Comparison of ENCODE assay signal across 18 cellular contexts in genomic region chr9:12716823-12717222, GRCh38. TPM values are rescaled to one million over a fixed set of nuclear protein-coding genes. Genes with fewer than 3 reads are reported as not detected.
DNase-seq lines count a peak whose midpoint lies in the region; ATAC-seq and TF ChIP-seq lines count a peak whose summit lies in the region.
"Had no signal": no experiment of that assay in that cellular context is flagged by ENCODE, and none has a peak within 500 bp of the region (broad histone marks: within the 10 kb centered on the region; RNA-seq: fewer than 3 reads in every experiment).

No MANE protein-coding gene starts in this region.

- DNase-seq in NCI-H2196 (lab: John Stamatoyannopoulos, UW; ENCODE audit: unreplicated experiment): peak; percentile 45
- DNase-seq in NCI-H2196 treated with DMSO at 0.1 percent for 48 hours (lab: John Stamatoyannopoulos, UW; ENCODE audit: unreplicated experiment): no peak
- no peak for DNase-seq in LNCaP clone FGC (ENCODE audit: low read depth)
- DNase-seq in RWPE2 (ENCODE audit: low spot score): no peak
- no peak for DNase-seq in osteocyte (ENCODE audit: extremely low spot score, unreplicated experiment)
- no peak for DNase-seq in Ammon's horn (ENCODE audit: low spot score)
- no peak for DNase-seq in OCI-M2 (lab: John Stamatoyannopoulos, UW; ENCODE audit: unreplicated experiment)
- DNase-seq: activated naive CD4-positive, alpha-beta T cell treated with anti-CD3 and anti-CD28 coated beads for 36 hours; body of pancreas; effector memory CD4-positive, alpha-beta T cell; NCI-H187; stimulated activated naive CD4-positive, alpha-beta T cell; T-helper 17 cell had no signal

- H3K36me3 ChIP-seq in RWPE2 (ENCODE audit: low read depth): no peaks in the 10 kb centered on the region
- H3K36me3 ChIP-seq: HAP-1 had no signal

- no peaks in the 10 kb centered on the region for H3K27me3 ChIP-seq in RWPE2 (ENCODE audit: insufficient read depth, poor library complexity, severe bottlenecking)
- H3K27me3 ChIP-seq: body of pancreas had no signal

- H3K4me1 ChIP-seq in RWPE2 (ENCODE audit: insufficient read depth, poor library complexity, severe bottlenecking): no peaks in the 10 kb centered on the region
- H3K4me1 ChIP-seq: body of pancreas had no signal

- no peak overlapping the region for H3K4me3 Mint-ChIP-seq in osteocyte (ENCODE audit: unreplicated experiment)
- H3K4me3 Mint-ChIP-seq: activated naive CD4-positive, alpha-beta T cell treated with anti-CD3 and anti-CD28 coated beads for 36 hours; T-helper 17 cell had no signal

- H3K9me3 Mint-ChIP-seq in osteocyte (ENCODE audit: unreplicated experiment): no peaks in the 10 kb centered on the region

- H3K4me1 Mint-ChIP-seq in osteocyte (ENCODE audit: unreplicated experiment): peaks cover 4% of the 10 kb centered on the region
- H3K4me1 Mint-ChIP-seq: T-helper 17 cell had no signal

- TF ChIP-seq CTCF in LNCaP clone FGC (IDR thresholded peaks at IDR 0.05; ENCODE audit: control insufficient read depth, extremely low read depth, insufficient read depth) (peak; percentile 38; the same call in 1 of the 2 replicates), RWPE2 (IDR thresholded peaks at IDR 0.05; ENCODE audit: poor library complexity, severe bottlenecking) (peak; percentile 43), osteocyte (IDR thresholded peaks at IDR 0.05) (peak; percentile 44)

- no peak overlapping the region for H3K27ac Mint-ChIP-seq in osteocyte (ENCODE audit: unreplicated experiment)
- H3K27ac Mint-ChIP-seq: activated naive CD4-positive, alpha-beta T cell treated with anti-CD3 and anti-CD28 coated beads for 36 hours; T-helper 17 cell had no signal

- H3K9me3 ChIP-seq in RWPE2 (ENCODE audit: severe bottlenecking): no peaks in the 10 kb centered on the region
- H3K9me3 ChIP-seq: body of pancreas, HAP-1 had no signal

- H3K4me3 ChIP-seq in LNCaP clone FGC (ENCODE audit: low read depth, low read length) (no peak overlapping the region), RWPE2 (ENCODE audit: severe bottlenecking) (no peak overlapping the region)
- H3K4me3 ChIP-seq: body of pancreas, HAP-1, lung had no signal

- H3K27me3 Mint-ChIP-seq in osteocyte (ENCODE audit: unreplicated experiment): peaks cover 4% of the 10 kb centered on the region
- H3K27me3 Mint-ChIP-seq: T-helper 17 cell had no signal

- ATAC-seq in RWPE2 (ENCODE audit: low read depth): no peak
- ATAC-seq in GM21528 (IDR thresholded peaks at IDR 0.05; ENCODE audit: low FRiP score, unreplicated experiment): no peak
- ATAC-seq: activated CD4-positive, CD25-positive, alpha-beta regulatory T cell treated with anti-CD3 and anti-CD28 coated beads, Interleukin-2, amount 50 U/mL, for 24 hours; body of pancreas; T-helper 17 cell had no signal

- H3K27ac ChIP-seq in RWPE2 (ENCODE audit: poor library complexity, severe bottlenecking): no peak overlapping the region
- H3K27ac ChIP-seq: body of pancreas had no signal

- H3K36me3 Mint-ChIP-seq in osteocyte (ENCODE audit: unreplicated experiment): no peaks in the 10 kb centered on the region

RNA-seq across cellular contexts. Expression of gene TYRP1, which starts 23.6 kb away (rescaled TPM):
- total RNA-seq in osteocyte: not detected in 2 replicates
- total RNA-seq: activated naive CD4-positive, alpha-beta T cell treated with anti-CD3 and anti-CD28 coated beads for 36 hours; body of pancreas; skeletal muscle tissue; T-helper 17 cell had no signal

RNA-seq across cellular contexts. Expression of gene LURAP1L, which starts 58.0 kb away (rescaled TPM):
- total RNA-seq in osteocyte: 46.3 and 49.8 TPM in 2 replicates
- total RNA-seq: activated naive CD4-positive, alpha-beta T cell treated with anti-CD3 and anti-CD28 coated beads for 36 hours had no signal
